Comparison of ENCODE assay signal across 8 cellular contexts in the genomic region with DNA sequence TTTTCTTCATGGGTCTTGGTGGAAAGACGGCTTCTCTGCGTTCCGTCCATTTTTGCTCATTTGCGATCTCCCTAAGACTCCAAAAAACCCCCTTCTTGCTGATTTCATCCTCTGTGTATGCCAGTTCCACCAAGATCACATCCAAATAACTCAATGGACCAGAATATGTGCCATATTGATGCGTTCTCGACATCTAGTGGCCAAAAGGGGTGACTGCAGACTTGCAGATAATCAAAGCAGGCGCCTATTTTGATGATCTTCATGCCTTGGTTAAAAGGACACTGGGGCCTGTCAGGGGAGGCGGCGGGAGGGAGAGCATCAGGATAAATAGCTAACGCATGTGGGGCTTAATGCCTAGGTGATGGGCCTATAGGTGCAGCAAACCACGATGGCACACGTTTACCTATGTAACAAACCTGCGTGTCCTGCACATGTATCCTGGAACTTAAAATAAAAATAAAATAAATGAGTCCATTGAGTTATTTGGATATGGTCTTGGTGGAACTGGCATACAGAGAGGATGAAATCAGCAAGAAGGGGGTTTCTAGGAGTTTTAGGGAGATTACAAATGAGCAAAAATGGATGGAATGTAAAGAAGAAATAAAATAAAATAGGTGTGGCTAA.
A peak's percentile ranks its signal among the peaks of the same experiment; 100 is the strongest.
DNase-seq lines count a peak whose midpoint lies in the region; ATAC-seq and TF ChIP-seq lines count a peak whose summit lies in the region.

No MANE protein-coding gene starts in this region.

- no peak overlapping the region for H2AFZ ChIP-seq in OCI-LY3 (ENCODE audit: low read depth, low read length)

- POLR2A ChIA-PET in AG04450 (lab: Yijun Ruan, JAX), result no interaction called here

- peaks cover 3% of the 10 kb centered on the region for H3K36me3 ChIP-seq in OCI-LY3 (replicated peaks; ENCODE audit: low read depth, low read length)

- H3K4me1 Mint-ChIP-seq in stimulated activated naive CD8-positive, alpha-beta T cell treated with anti-CD3 and anti-CD28 coated beads, Interleukin-15, amount 100 ng/mL, for 72 hours, result no peaks in the 10 kb centered on the region

- peak; percentile 82 for ATAC-seq in left colon
- peak; percentile 68 for ATAC-seq in stimulated activated naive CD8-positive, alpha-beta T cell treated with anti-CD3 and anti-CD28 coated beads, Interleukin-15, amount 100 ng/mL, for 72 hours
- no peak for ATAC-seq in GM21528 (IDR thresholded peaks at IDR 0.05; ENCODE audit: low FRiP score, unreplicated experiment)

- no peak overlapping the region for H3K4me3 Mint-ChIP-seq in stimulated activated naive CD8-positive, alpha-beta T cell treated with anti-CD3 and anti-CD28 coated beads, Interleukin-15, amount 100 ng/mL, for 72 hours

- H3K27me3 ChIP-seq in AG04450 (ENCODE audit: control insufficient read depth, insufficient read depth, low read length) (peaks cover 7% of the 10 kb centered on the region), OCI-LY3 (ENCODE audit: low read depth, low read length) (peaks cover 12% of the 10 kb centered on the region)

- no peak overlapping the region for H3K9ac ChIP-seq in OCI-LY3 (ENCODE audit: low read length)

- no peaks in the 10 kb centered on the region for H3K4me1 ChIP-seq in OCI-LY3 (ENCODE audit: low read length)

- no peak overlapping the region for H3K4me2 ChIP-seq in OCI-LY3 (ENCODE audit: low read length)

- H3K9me3 Mint-ChIP-seq in stimulated activated naive CD8-positive, alpha-beta T cell treated with anti-CD3 and anti-CD28 coated beads, Interleukin-15, amount 100 ng/mL, for 72 hours, result peaks cover 4 to 5% of the 10 kb centered on the region in 2 donors

- DNase-seq in AG04450 (ENCODE audit: low read depth, low spot score) (peak; percentile 32), GM12864 (ENCODE audit: low read depth) (peak; percentile 31), HPDE6-E6E7 (ENCODE audit: extremely low spot score) (peak; percentile 3), cerebellar nuclear complex (lab: John Stamatoyannopoulos, UW) (peak; percentile 21 to 75), left colon (peak in 1 of 2 donors; percentile 45)
- peak; percentile 14 to 25 for DNase-seq in stimulated activated naive CD8-positive, alpha-beta T cell treated with anti-CD3 and anti-CD28 coated beads, Interleukin-15, amount 100 ng/mL, for 72 hours

- intact Hi-C loops in left colon (cut with DNase I, micrococcal nuclease), result loop anchor here in 1 of 2 donors (5.0 kb wide), 2 partner anchors 80 to 95 kb away; no protein-coding TSS in a partner anchor

- no peak overlapping the region for H3K27ac Mint-ChIP-seq in stimulated activated naive CD8-positive, alpha-beta T cell treated with anti-CD3 and anti-CD28 coated beads, Interleukin-15, amount 100 ng/mL, for 72 hours

- H3K27me3 Mint-ChIP-seq in stimulated activated naive CD8-positive, alpha-beta T cell treated with anti-CD3 and anti-CD28 coated beads, Interleukin-15, amount 100 ng/mL, for 72 hours, result no peaks in the 10 kb centered on the region

- no peak overlapping the region for H3K4me3 ChIP-seq in AG04450 (ENCODE audit: low read depth, low read length)
- no peak overlapping the region for H3K4me3 ChIP-seq in GM12864 (ENCODE audit: low read depth, low read length)
- no peak overlapping the region for H3K4me3 ChIP-seq in OCI-LY3 (ENCODE audit: low read length)

- no peaks in the 10 kb centered on the region for H3K79me2 ChIP-seq in OCI-LY3 (ENCODE audit: low read length)

- CTCF ChIA-PET in AG04450 (lab: Charles Lee), result interaction anchor here (0.7 to 5.0 kb wide), 17 partner anchors 14 to 448 kb away, joined by 3 to 49 read pairs (median 3); a partner anchor contains a TSS

- H3K9me3 ChIP-seq in AG04450 (ENCODE audit: control insufficient read depth, insufficient read depth, low read length) (no peaks in the 10 kb centered on the region), OCI-LY3 (ENCODE audit: insufficient read depth, low read length) (0 out of 2 replicates have a peak, but pooled peaks cover 3% of the 10 kb centered on the region)

- TF ChIP-seq CTCF in AG04450 (IDR thresholded peaks at IDR 0.05; ENCODE audit: low read depth, low read length) (peak; percentile 99), GM12864 (IDR thresholded peaks at IDR 0.05; ENCODE audit: low read depth, low read length, missing control alignments) (peak; percentile 91), OCI-LY3 (IDR thresholded peaks at IDR 0.05; ENCODE audit: low read depth, low read length) (peak; percentile 88)

- H3K27ac ChIP-seq in AG04450 (ENCODE audit: low read depth, low read length) (no peak overlapping the region), OCI-LY3 (ENCODE audit: low read length) (no peak overlapping the region)

- no peaks in the 10 kb centered on the region for H4K20me1 ChIP-seq in OCI-LY3 (ENCODE audit: insufficient read depth, low read length)
